In genomic region chr2:144404621-144405312, GRCh38 we compare ENCODE assay signal across 20 cellular contexts.
DNase-seq lines count a peak whose midpoint lies in the region; ATAC-seq, FAIRE-seq and TF ChIP-seq lines count a peak whose summit lies in the region.
"Had no signal": no experiment of that assay in that cellular context is flagged by ENCODE, and none has a peak within 500 bp of the region (broad histone marks: within the 10 kb centered on the region; RNA-seq: fewer than 3 reads in every experiment).

No MANE protein-coding gene starts in this region.

- H2BK120ac ChIP-seq in IMR-90 (ENCODE audit: low read depth, low read length), result no peak overlapping the region

- ATAC-seq in IMR-90 (ENCODE audit: low read depth) (0 out of 2 replicates have a peak, but pooled peaks have one; percentile 34), K562 (no peak)
- ATAC-seq: esophagus mucosa, HCT116 had no signal

- in situ Hi-C loops in IMR-90 (cut with MboI; ENCODE audit: low sequenced_read_pairs), result no loop called here
- in situ Hi-C loops in K562 (cut with MboI), result no loop called here

- no peak overlapping the region for H4K91ac ChIP-seq in IMR-90 (ENCODE audit: insufficient read depth, low read depth, low read length)

- H3K36me3 ChIP-seq in IMR-90 (ENCODE audit: control insufficient read depth, insufficient read depth, low read length) (peaks cover 20% of the 10 kb centered on the region), K562 (ENCODE audit: control insufficient read depth, insufficient read depth, low read length) (peaks cover 98% of the 10 kb centered on the region), skeletal muscle satellite cell (ENCODE audit: insufficient read depth, low read length) (peaks cover 29% of the 10 kb centered on the region), suprapubic skin (no peaks in the 10 kb centered on the region)

- H3K4me3 ChIP-seq in IMR-90 (ENCODE audit: insufficient read depth, low read depth, low read length) (no peak overlapping the region), K562 (no peak overlapping the region), skeletal muscle satellite cell (ENCODE audit: low read length) (peak overlapping the region; percentile 21), suprapubic skin (no peak overlapping the region)

- no peaks in the 10 kb centered on the region for H4K20me1 ChIP-seq in IMR-90 (ENCODE audit: insufficient read depth, low read length)
- H4K20me1 ChIP-seq in K562 (replicated peaks; ENCODE audit: control insufficient read depth, insufficient read depth, low read length), result 0 out of 2 replicates have a peak, but pooled peaks cover 3% of the 10 kb centered on the region

- peaks cover 42% of the 10 kb centered on the region; the same call in 2 of the 3 replicates for H3K79me2 ChIP-seq in K562 (ENCODE audit: control insufficient read depth, insufficient read depth, low read length)

- H3K4ac ChIP-seq in IMR-90 (ENCODE audit: low read depth, low read length), result peak overlapping the region; percentile 45; the same call in 1 of the 2 replicates

- no peak overlapping the region for H3K18ac ChIP-seq in IMR-90 (ENCODE audit: low read depth, low read length)

- no peak overlapping the region for H2BK15ac ChIP-seq in IMR-90 (ENCODE audit: low read depth, low read length)

- no peak overlapping the region for H2AK9ac ChIP-seq in IMR-90 (replicated peaks; ENCODE audit: low read depth, low read length, poor library complexity)

- TF ChIP-seq EP300 in K562 (IDR thresholded peaks at IDR 0.05; ENCODE audit: low read length) (no peak), suprapubic skin (IDR thresholded peaks at IDR 0.05) (no peak)

- peaks cover 12% of the 10 kb centered on the region for H3K4me1 ChIP-seq in IMR-90 (ENCODE audit: control insufficient read depth, insufficient read depth, low read length)
- H3K4me1 ChIP-seq in K562 (replicated peaks in 1 of 2; ENCODE audit: control insufficient read depth in 2 of 2, insufficient read depth in 2 of 2, low read length in 2 of 2), result no peaks in the 10 kb centered on the region
- peaks cover 45% of the 10 kb centered on the region for H3K4me1 ChIP-seq in skeletal muscle satellite cell (ENCODE audit: control insufficient read depth, insufficient read depth, low read length)
- peaks cover 9% of the 10 kb centered on the region for H3K4me1 ChIP-seq in suprapubic skin

- H3K14ac ChIP-seq in IMR-90 (replicated peaks; ENCODE audit: low read depth, low read length), result 0 out of 2 replicates have a peak overlapping the region, but pooled peaks have one; percentile 67

- TF ChIP-seq CTCF in IMR-90 (conservative IDR thresholded peaks at IDR 0.05; ENCODE audit: low read depth, low read length) (no peak), K562 (IDR thresholded peaks at IDR 0.05 in 2 of 3, conservative IDR thresholded peaks at IDR 0.05 in 1 of 3; ENCODE audit: insufficient read depth in 2 of 3, low read depth in 1 of 3, low read length in 3 of 3) (no peak), suprapubic skin (IDR thresholded peaks at IDR 0.05) (no peak)

- no peaks in the 10 kb centered on the region for H3K27me3 ChIP-seq in IMR-90 (ENCODE audit: control insufficient read depth, insufficient read depth, low read length)
- no peaks in the 10 kb centered on the region for H3K27me3 ChIP-seq in K562 (ENCODE audit: control insufficient read depth in 2 of 2, insufficient read depth in 2 of 2, low read length in 2 of 2)
- no peaks in the 10 kb centered on the region for H3K27me3 ChIP-seq in skeletal muscle satellite cell (ENCODE audit: control insufficient read depth, insufficient read depth, low read length)
- peaks cover 4% of the 10 kb centered on the region for H3K27me3 ChIP-seq in suprapubic skin

- H3K4me2 ChIP-seq in IMR-90 (ENCODE audit: low read depth, low read length) (no peak overlapping the region), K562 (ENCODE audit: insufficient read depth, low read length) (no peak overlapping the region), skeletal muscle satellite cell (ENCODE audit: low read length) (peak overlapping the region; percentile 75)

- H3K9me1 ChIP-seq in IMR-90 (ENCODE audit: insufficient read depth, low read length), result peaks cover 4% of the 10 kb centered on the region; the same call in 1 of the 2 replicates
- H3K9me1 ChIP-seq in K562 (ENCODE audit: control insufficient read depth, insufficient read depth, low read length), result no peaks in the 10 kb centered on the region

- no peak overlapping the region for H3K56ac ChIP-seq in IMR-90 (ENCODE audit: extremely low read depth, insufficient read depth, low read length)

- BruUV-seq in IMR-90 (replicated peaks; lab: Mats Ljungman, UMichigan) (no TSS peak), K562 (replicated peaks; lab: Mats Ljungman, UMichigan) (no TSS peak)

- whole genome bisulfite sequencing in IMR-90 (ENCODE audit: extremely low coverage in 2 of 2, insufficient read length in 1 of 2), 2 experiments, result 55% methylated on average over 4 of the region's 9 CpGs; no CpG with 5 or more reads in 1 of the 2 experiments
- 94% methylated on average over 9 of the region's 9 CpGs for WGBS in K562 (ENCODE audit: insufficient coverage, low coverage, missing lambda C conversion rate)
- WGBS in suprapubic skin, result 90% methylated on average over 9 of the region's 9 CpGs

- no peak for TF ChIP-seq POLR2A in IMR-90 (IDR thresholded peaks at IDR 0.05; ENCODE audit: low read depth, low read length)
- TF ChIP-seq POLR2A in K562 (conservative IDR thresholded peaks at IDR 0.05), result no peak
- TF ChIP-seq POLR2A in suprapubic skin (IDR thresholded peaks at IDR 0.05), result no peak

- H4K5ac ChIP-seq in IMR-90 (ENCODE audit: low read depth, low read length), result peak overlapping the region; percentile 6; the same call in 1 of the 2 replicates

- dilution Hi-C loops in IMR-90 (cut with HindIII; ENCODE audit: low sequenced_read_pairs, unreplicated experiment), result no loop called here

- no peak overlapping the region for H2AK5ac ChIP-seq in IMR-90 (ENCODE audit: low read depth, low read length)

- no peak overlapping the region for H3K23ac ChIP-seq in IMR-90 (ENCODE audit: low read depth, low read length)

- POLR2A ChIA-PET in IMR-90 (lab: Charles Lee; ENCODE audit: unreplicated experiment), result no interaction called here
- POLR2A ChIA-PET in K562 (lab: Yijun Ruan, JAX), result no interaction called here

- DNase-seq in IMR-90 (peak; percentile 39), K562 (ENCODE audit: extremely low read depth in 1 of 4, low spot score in 3 of 4) (no peak), left kidney (ENCODE audit: low read depth, low spot score) (peak; percentile 38), HUDEP-2 (lab: John Stamatoyannopoulos, UW; ENCODE audit: unreplicated experiment in 76 of 76) (no peak), T-helper 2 cell (no peak), suprapubic skin (ENCODE audit: low spot score in 2 of 2) (no peak), NCI-H510A treated with DMSO at 0.1 percent for 48 hours (lab: John Stamatoyannopoulos, UW) (no peak)
- DNase-seq: activated CD8-positive, alpha-beta memory T cell treated with anti-CD3 and anti-CD28 coated beads, Interleukin-2, amount 50 U/mL, for 48 hours; activated gamma-delta T cell; central memory CD4-positive, alpha-beta T cell; DMS79 treated with DMSO at 0.1 percent for 48 hours; effector CD4-positive, alpha-beta T cell; KG1; NCI-H2029 treated with DMSO at 0.1 percent for 48 hours; RPMI8226; stimulated activated CD4-positive, alpha-beta T cell treated with anti-CD3 and anti-CD28 coated beads, Interleukin-4, amount 100 ng/mL, for 4 hours; SW 1271 had no signal

- peak overlapping the region; percentile 59; the same call in 1 of the 2 replicates for H3K27ac ChIP-seq in IMR-90 (ENCODE audit: insufficient read depth, low read length)
- no peak overlapping the region for H3K27ac ChIP-seq in K562 (ENCODE audit: extremely low read depth, low read depth, low read length)
- no peak overlapping the region for H3K27ac ChIP-seq in suprapubic skin

- FAIRE-seq in K562 (lab: Jason Lieb, UNC), result no peak

- H3K9me3 ChIP-seq in IMR-90 (ENCODE audit: control insufficient read depth, insufficient read depth, low read length) (no peaks in the 10 kb centered on the region), K562 (replicated peaks; ENCODE audit: control insufficient read depth, insufficient read depth, low read depth, low read length) (no peaks in the 10 kb centered on the region), skeletal muscle satellite cell (replicated peaks; ENCODE audit: low read length) (no peaks in the 10 kb centered on the region), suprapubic skin (no peaks in the 10 kb centered on the region)

- intact Hi-C loops in IMR-90 (cut with micrococcal nuclease), result loop anchor here (5.0 kb wide), 1 partner anchor 108 kb away; no protein-coding TSS in a partner anchor
- intact Hi-C loops in K562 (cut with micrococcal nuclease), result no loop called here

- TF ChIP-seq RAD21 in IMR-90 (IDR thresholded peaks at IDR 0.05; ENCODE audit: low read length) (no peak), K562 (CRISPR knock-in tag; conservative IDR thresholded peaks at IDR 0.05 in 1 of 2, IDR thresholded peaks at IDR 0.05 in 1 of 2) (no peak)

- no peak overlapping the region for H2BK5ac ChIP-seq in IMR-90 (ENCODE audit: low read depth, low read length, poor library complexity, severe bottlenecking)

- no peak overlapping the region for H3K9ac ChIP-seq in IMR-90 (ENCODE audit: low read depth, low read length)
- H3K9ac ChIP-seq in K562 (ENCODE audit: insufficient read depth in 1 of 2, low read depth in 2 of 2, low read length in 2 of 2), result no peak overlapping the region
- peak overlapping the region; percentile 71 for H3K9ac ChIP-seq in skeletal muscle satellite cell (ENCODE audit: low read depth, low read length)

- no peak overlapping the region for H2BK20ac ChIP-seq in IMR-90 (ENCODE audit: low read depth, low read length)

- H2AFZ ChIP-seq in IMR-90 (replicated peaks; ENCODE audit: low read length, poor library complexity), result no peak overlapping the region
- no peak overlapping the region for H2AFZ ChIP-seq in K562 (ENCODE audit: low read depth, low read length)

- peaks cover 18 to 22% of the 10 kb centered on the region in 2 experiments; a peak in 2 of 4 replicates for H3K79me1 ChIP-seq in IMR-90 (ENCODE audit: low read depth in 1 of 2, low read length in 2 of 2)

- H4K8ac ChIP-seq in IMR-90 (ENCODE audit: low read depth in 2 of 2, low read length in 2 of 2), result no peak overlapping the region

- CTCF ChIA-PET in IMR-90 (lab: Yijun Ruan, JAX), result interaction anchor here (0.6 kb wide), 1 partner anchor 88 kb away, joined by 6 read pairs; no protein-coding TSS in a partner anchor
- CTCF ChIA-PET in K562 (lab: Yijun Ruan, JAX; ENCODE audit: low intra/inter-chr PET ratio), result no interaction called here

TF ChIP-seq in IMR-90, 13 proteins besides CTCF, POLR2A, EP300 and RAD21 (continues in another document):
- TF ChIP-seq CEBPB (IDR thresholded peaks at IDR 0.05; ENCODE audit: low read depth, low read length) (peak; percentile 35; the same call in 1 of the 2 replicates), RCOR1 (IDR thresholded peaks at IDR 0.05; ENCODE audit: insufficient replicate concordance, low read length) (no peak), RFX5 (IDR thresholded peaks at IDR 0.05; ENCODE audit: low read depth, low read length) (no peak)

TF ChIP-seq in K562, 482 proteins besides CTCF, POLR2A, EP300 and RAD21 (continues in another document):
- TF ChIP-seq ZNF143 (CRISPR knock-in tag; IDR thresholded peaks at IDR 0.05) (no peak), RCOR1 (IDR thresholded peaks at IDR 0.05; ENCODE audit: borderline replicate concordance in 1 of 2, low read depth in 2 of 2, low read length in 2 of 2) (no peak), ZNF316 (IDR thresholded peaks at IDR 0.05) (peak; percentile 57), GTF2F1 (IDR thresholded peaks at IDR 0.05; ENCODE audit: low read depth, low read length) (no peak), FOSL1 (tag; conservative IDR thresholded peaks at IDR 0.05) (no peak)

Comparison
In these comparisons a context has a peak if more than half of its experiments do, and no peak if none do; other contexts are left out.
1. DNase-seq: peak in IMR-90 (single experiment) and left kidney (single experiment); none in K562 (0 of 4), HUDEP-2 (0 of 76), T-helper 2 cell (0 of 5), suprapubic skin (0 of 2) and NCI-H510A treated with DMSO at 0.1 percent for 48 hours (single experiment).